ENCODE assay signal across 8 cellular contexts in the genomic region with DNA sequence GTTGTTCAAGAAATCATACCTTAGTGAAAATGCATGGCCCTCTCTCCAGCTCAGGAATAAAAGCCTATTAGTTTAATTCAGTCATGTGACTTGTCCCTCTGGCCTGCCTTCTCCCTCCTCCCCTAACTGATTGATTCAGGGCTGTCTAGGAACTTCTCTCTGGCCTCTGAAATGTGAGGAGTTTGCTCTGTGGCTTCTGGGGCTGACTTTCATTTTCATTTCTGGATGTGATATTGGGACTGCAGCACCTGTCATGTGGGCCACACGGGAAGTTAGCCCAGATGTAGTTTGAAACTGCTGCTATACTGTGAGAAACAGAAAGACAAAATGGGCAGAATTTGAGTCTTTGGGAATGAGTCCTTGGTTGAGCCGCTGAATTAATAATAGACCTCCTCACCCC. TPM values are rescaled to one million over a fixed set of nuclear protein-coding genes. Genes with fewer than 3 reads are reported as not detected.
DNase-seq lines count a peak whose midpoint lies in the region; ATAC-seq and TF ChIP-seq lines count a peak whose summit lies in the region.

No MANE protein-coding gene starts in this region.

- H3K27ac ChIP-seq in mammary epithelial cell (ENCODE audit: insufficient read depth, low read depth, low read length), result no peak overlapping the region
- no peak overlapping the region for H3K27ac ChIP-seq in neuronal stem cell (replicated peaks; ENCODE audit: low read length)

- 100% methylated on average over 2 of the region's 2 CpGs for WGBS in mammary epithelial cell (ENCODE audit: low coverage, missing lambda C conversion rate)
- no CpG with 5 or more reads among the region's 2 CpGs for WGBS in neuronal stem cell (ENCODE audit: extremely low coverage in 2 of 2, insufficient read length in 2 of 2, insufficient replicate concordance in 1 of 2), 2 donors

- no peak overlapping the region for H2BK5ac ChIP-seq in neuronal stem cell (ENCODE audit: low read length)

- dilution Hi-C loops in mammary epithelial cell (cut with HindIII; ENCODE audit: low sequenced_read_pairs), result no loop called here

- no peak overlapping the region for H3K4me3 ChIP-seq in mammary epithelial cell (replicated peaks in 1 of 3; ENCODE audit: insufficient read depth in 1 of 3, low read depth in 2 of 3, low read length in 3 of 3)
- no peak overlapping the region for H3K4me3 ChIP-seq in neuronal stem cell (ENCODE audit: low read length in 2 of 2)

- peak overlapping the region; percentile 93 to 95 for H3K27ac Mint-ChIP-seq in T-cell

- H2AFZ ChIP-seq in mammary epithelial cell (ENCODE audit: low read depth, low read length) (no peak overlapping the region), neuronal stem cell (ENCODE audit: low read length) (peak overlapping the region; percentile 35)

- BruUV-seq in mammary epithelial cell (replicated peaks; lab: Mats Ljungman, UMichigan), result no TSS peak

- peaks cover 13% of the 10 kb centered on the region for H3K36me3 Mint-ChIP-seq in T-cell

- POLR2A ChIA-PET in T-cell (lab: Charles Lee), result interaction anchor here (0.6 to 1.3 kb wide), 3 partner anchors 27 to 42 kb away, joined by 3 to 4 read pairs (median 3); no protein-coding TSS in a partner anchor

- H3K23ac ChIP-seq in neuronal stem cell (ENCODE audit: low read depth, low read length, poor library complexity), result no peak overlapping the region

- no peak for TF ChIP-seq CTCF in mammary epithelial cell (conservative IDR thresholded peaks at IDR 0.05 in 1 of 2, IDR thresholded peaks at IDR 0.05 in 1 of 2; ENCODE audit: extremely low read depth in 1 of 2, insufficient read depth in 1 of 2, low read depth in 1 of 2, low read length in 2 of 2)

- CTCF ChIA-PET in T-cell (lab: Charles Lee) (no interaction called here), mammary epithelial cell (lab: Charles Lee; ENCODE audit: low non-redundant PET) (no interaction called here)

- H2BK120ac ChIP-seq in neuronal stem cell (ENCODE audit: low read depth, low read length), result no peak overlapping the region

- H3K9me3 ChIP-seq in mammary epithelial cell (replicated peaks; ENCODE audit: insufficient read depth, low read length) (no peaks in the 10 kb centered on the region), neuronal stem cell (replicated peaks in 1 of 2; ENCODE audit: control insufficient read depth in 2 of 2, insufficient read depth in 1 of 2, low read depth in 1 of 2, low read length in 2 of 2) (no peaks in the 10 kb centered on the region)

- no peaks in the 10 kb centered on the region for H3K36me3 ChIP-seq in mammary epithelial cell (ENCODE audit: insufficient read depth, low read length)
- H3K36me3 ChIP-seq in neuronal stem cell (replicated peaks in 1 of 2; ENCODE audit: control insufficient read depth in 2 of 2, insufficient read depth in 2 of 2, low read length in 2 of 2), result no peaks in the 10 kb centered on the region

- H3K27me3 ChIP-seq in mammary epithelial cell (ENCODE audit: insufficient read depth, low read length) (no peaks in the 10 kb centered on the region), neuronal stem cell (ENCODE audit: control insufficient read depth in 3 of 3, insufficient read depth in 3 of 3, low read depth in 1 of 3, low read length in 3 of 3) (no peaks in the 10 kb centered on the region)

- H4K20me1 ChIP-seq in mammary epithelial cell (ENCODE audit: insufficient read depth, low read length), result no peaks in the 10 kb centered on the region

- H2BK12ac ChIP-seq in neuronal stem cell (ENCODE audit: low read length), result no peak overlapping the region

- H3K4me2 ChIP-seq in mammary epithelial cell (ENCODE audit: insufficient read depth, low read depth, low read length), result peak overlapping the region; percentile 15
- H3K4me2 ChIP-seq in neuronal stem cell (ENCODE audit: insufficient read depth, low read length, poor library complexity, severe bottlenecking), result no peak overlapping the region

- no peak overlapping the region for H3K9ac ChIP-seq in mammary epithelial cell (ENCODE audit: insufficient read depth, low read length)
- H3K9ac ChIP-seq in neuronal stem cell (ENCODE audit: low read depth, low read length, poor library complexity), result no peak overlapping the region

- peak; percentile 9 for DNase-seq in COLO668 (lab: John Stamatoyannopoulos, UW; ENCODE audit: unreplicated experiment)
- DNase-seq in T-cell, result peak in 33 of 34 experiments; percentile 29 to 70 (median 50)
- no peak for DNase-seq in mammary epithelial cell
- DNase-seq in neuronal stem cell (ENCODE audit: low spot score), result no peak
- no peak for DNase-seq in NCI-H1092 treated with DMSO at 0.1 percent for 48 hours (lab: John Stamatoyannopoulos, UW)
- no peak for DNase-seq in ecto neural progenitor cell (ENCODE audit: low spot score)

- H3K18ac ChIP-seq in neuronal stem cell (ENCODE audit: low read length), result no peak overlapping the region

- no peak overlapping the region for H4K8ac ChIP-seq in neuronal stem cell (ENCODE audit: low read depth, low read length)

- H3K14ac ChIP-seq in neuronal stem cell (ENCODE audit: low read length), result no peak overlapping the region

- no peak overlapping the region for H2AK5ac ChIP-seq in neuronal stem cell (ENCODE audit: low read depth, low read length)

- ATAC-seq in GM19397 (IDR thresholded peaks at IDR 0.05; ENCODE audit: unreplicated experiment) (peak; percentile 94), HG03442 (IDR thresholded peaks at IDR 0.05; ENCODE audit: unreplicated experiment) (peak; percentile 97), T-cell (replicated peaks in 1 of 4) (peak; percentile 94 to 97 (median 95))

- H2BK15ac ChIP-seq in neuronal stem cell (ENCODE audit: low read length), result no peak overlapping the region

- peaks cover 58% of the 10 kb centered on the region for H3K79me2 ChIP-seq in mammary epithelial cell (ENCODE audit: insufficient read depth, low read length)

- no peaks in the 10 kb centered on the region for H3K4me1 ChIP-seq in mammary epithelial cell (ENCODE audit: insufficient read depth, low read length)
- peaks cover 0 to 9% of the 10 kb centered on the region in 2 donors for H3K4me1 ChIP-seq in neuronal stem cell (ENCODE audit: control insufficient read depth in 2 of 2, insufficient read depth in 1 of 2, low read depth in 1 of 2, low read length in 2 of 2)

- H3K4me3 Mint-ChIP-seq in T-cell, result peak overlapping the region; percentile 76 to 81 (median 80)

- H3K4me1 Mint-ChIP-seq in T-cell, result peaks cover 87 to 93% (median 90%) of the 10 kb centered on the region in 3 donors

- H3K79me1 ChIP-seq in neuronal stem cell (ENCODE audit: low read depth, low read length), result peaks cover 2% of the 10 kb centered on the region

- no peaks in the 10 kb centered on the region for H3K27me3 Mint-ChIP-seq in T-cell

- in situ Hi-C loops in mammary epithelial cell (cut with MboI; ENCODE audit: low sequenced_read_pairs in 2 of 2), result no loop called here

- H3K9me3 Mint-ChIP-seq in T-cell, result no peaks in the 10 kb centered on the region

- H3K4ac ChIP-seq in neuronal stem cell (ENCODE audit: low read length), result no peak overlapping the region

- intact Hi-C loops in mammary epithelial cell (cut with micrococcal nuclease), result no loop called here

- H4K91ac ChIP-seq in neuronal stem cell (ENCODE audit: low read depth, low read length, poor library complexity), result no peak overlapping the region

RNA-seq across cellular contexts. Expression of a gene that starts 44.8 kb away (rescaled TPM):
- total RNA-seq in T-cell, result 100 to 1,000 TPM in 4 of 5 donors, 10 to 100 TPM in 1; 92.8 to 252 (median 136) TPM
- total RNA-seq in mammary epithelial cell, result 10 to 100 TPM; 24.8 to 29.6 TPM
- 15.4 TPM for polyA plus RNA-seq in mammary epithelial cell
- polyA minus RNA-seq in mammary epithelial cell, result 32.3 TPM
- 13.7 TPM for polyA plus RNA-seq in neuronal stem cell (2013, experiment 1 of 2)
- 13.5 TPM for polyA plus RNA-seq in neuronal stem cell (2013, experiment 2 of 2)

Comparison
In these comparisons a context has a peak if more than half of its experiments do, and no peak if none do; other contexts are left out.
1. DNase-seq: peak in COLO668 (single experiment) and T-cell (33 of 34); none in mammary epithelial cell (single experiment), neuronal stem cell (single experiment), NCI-H1092 treated with DMSO at 0.1 percent for 48 hours (single experiment) and ecto neural progenitor cell (single experiment).
2. Peak in every context shown above with its lines, with median percentiles within 50 percentile points of each other: ATAC-seq.